ENCODE assay signal across 7 cellular contexts in genomic region chr12:101829639-101830390, GRCh38. TPM values are rescaled to one million over a fixed set of nuclear protein-coding genes. Genes with fewer than 3 reads are reported as not detected.
A peak's percentile ranks its signal among the peaks of the same experiment; 100 is the strongest.
DNase-seq lines count a peak whose midpoint lies in the region; ATAC-seq, FAIRE-seq and TF ChIP-seq lines count a peak whose summit lies in the region.

No MANE protein-coding gene starts in this region.

- no peaks in the 10 kb centered on the region for H3K9me3 ChIP-seq in ascending aorta
- H3K9me3 ChIP-seq in kidney (ENCODE audit: control insufficient read depth in 1 of 2, low read length in 2 of 2): no peaks in the 10 kb centered on the region

- no peak for ATAC-seq in GM18511 (IDR thresholded peaks at IDR 0.05; ENCODE audit: unreplicated experiment)

- peak overlapping the region; percentile 68 to 88 for H3K9ac ChIP-seq in kidney (ENCODE audit: low read length in 2 of 2)

- TF ChIP-seq CTCF in GM12865 (IDR thresholded peaks at IDR 0.05; ENCODE audit: insufficient read depth, low read depth, low read length, missing control alignments) (no peak), ascending aorta (IDR thresholded peaks at IDR 0.05) (no peak), kidney (IDR thresholded peaks at IDR 0.05; ENCODE audit: borderline replicate concordance, extremely low read depth, insufficient read depth) (no peak)

- intact Hi-C loops in ascending aorta (cut with DNase I): loop anchor here (2.0 to 10.0 kb wide), 4 partner anchors 57 to 423 kb away; partner anchors contain the start of genes ARL1 and CHPT1
- intact Hi-C loops in kidney (cut with DNase I): no loop called here

- DNase-seq in GM12865 (ENCODE audit: low read depth) (peak; percentile 33), ascending aorta (ENCODE audit: low spot score in 2 of 2) (no peak), kidney (no peak), superior temporal gyrus (ENCODE audit: extremely low spot score) (peak; percentile 62), NCI-H1694 (lab: John Stamatoyannopoulos, UW) (no peak)
- DNase-seq in Jurkat, Clone E6-1 (ENCODE audit: low read depth, low spot score): no peak

- H3K27me3 ChIP-seq in ascending aorta: no peaks in the 10 kb centered on the region

- H3K36me3 ChIP-seq in ascending aorta: no peaks in the 10 kb centered on the region
- no peaks in the 10 kb centered on the region for H3K36me3 ChIP-seq in kidney (ENCODE audit: control insufficient read depth in 1 of 2, insufficient read depth in 2 of 2, low read length in 2 of 2)

- H3K4me3 ChIP-seq in GM12865 (ENCODE audit: low read depth, low read length): peak overlapping the region; percentile 70
- H3K4me3 ChIP-seq in Jurkat, Clone E6-1 (ENCODE audit: low read length): peak overlapping the region; percentile 83
- H3K4me3 ChIP-seq in ascending aorta: peak overlapping the region; percentile 86 to 95
- peak overlapping the region; percentile 87 to 91 for H3K4me3 ChIP-seq in kidney (ENCODE audit: low read length in 2 of 2)

- H3K4me1 ChIP-seq in ascending aorta (peaks cover 0 to 10% of the 10 kb centered on the region in 2 donors), kidney (ENCODE audit: control insufficient read depth in 1 of 2, insufficient read depth in 1 of 2, low read depth in 1 of 2, low read length in 2 of 2) (peaks cover 6 to 13% of the 10 kb centered on the region in 2 donors)

- H3K27ac ChIP-seq in ascending aorta (peak overlapping the region; percentile 72 to 75), kidney (ENCODE audit: low read depth in 2 of 2, low read length in 2 of 2) (peak overlapping the region; percentile 44 to 78)

- no peak for FAIRE-seq in kidney (lab: Jason Lieb, UNC)

RNA-seq across cellular contexts. Expression of gene GNPTAB, which starts 0.9 kb away (rescaled TPM):
- 22.3 TPM for polyA plus RNA-seq in Jurkat, Clone E6-1 (2012; ENCODE audit: insufficient read depth, insufficient read length)
- 9.5 TPM for total RNA-seq in ascending aorta
- total RNA-seq in kidney: 46.0 TPM
- 17.8 TPM for polyA plus RNA-seq in kidney (ENCODE audit: insufficient read depth, low read depth, low replicate concordance)

RNA-seq across cellular contexts. Expression of gene DRAM1, which starts 47.6 kb away (rescaled TPM):
- polyA plus RNA-seq in Jurkat, Clone E6-1 (2012; ENCODE audit: insufficient read depth, insufficient read length): 2.4 TPM
- total RNA-seq in ascending aorta (8.8 TPM), kidney (35.8 TPM)
- 19.0 TPM for polyA plus RNA-seq in kidney (ENCODE audit: insufficient read depth, low read depth, low replicate concordance)

Comparison
In these comparisons a context has a peak if more than half of its experiments do, and no peak if none do; other contexts are left out.
1. DNase-seq: peak in GM12865 (single experiment) and superior temporal gyrus (single experiment); none in Jurkat, Clone E6-1 (single experiment), ascending aorta (0 of 2), kidney (single experiment) and NCI-H1694 (single experiment).
2. Peak in every context shown above with its lines, with median percentiles within 50 percentile points of each other: H3K4me3 ChIP-seq.